In the genomic region with DNA sequence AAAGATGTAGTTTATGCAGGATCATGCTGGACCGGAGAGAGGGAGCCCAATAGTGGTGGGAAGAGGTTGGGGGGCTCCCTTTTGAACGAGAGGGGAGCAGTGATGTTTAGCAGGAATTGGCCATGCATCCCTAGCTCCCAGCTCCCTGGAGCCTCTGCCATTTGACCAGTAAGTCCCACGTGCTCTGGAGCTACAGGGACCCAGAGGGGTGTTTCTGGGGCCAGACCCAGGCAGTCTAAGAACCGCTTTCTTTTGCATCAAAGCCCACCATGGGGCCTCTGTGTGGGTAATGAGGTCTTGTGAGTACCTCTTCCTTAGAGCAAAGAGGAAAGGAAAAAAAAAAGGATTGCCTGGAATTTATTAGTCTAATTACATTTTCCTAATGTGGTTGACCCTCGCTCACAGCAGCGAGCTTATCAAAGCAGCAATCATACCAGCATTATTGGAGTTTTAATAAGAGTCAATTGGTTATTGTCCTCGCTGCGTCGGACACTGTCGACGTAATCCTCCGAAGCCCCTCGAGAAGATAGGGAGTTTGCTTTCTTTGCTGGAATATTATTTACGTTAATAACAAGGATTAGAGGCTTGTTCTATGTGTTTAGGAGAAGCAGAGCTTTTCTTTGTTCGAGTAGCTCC, we compare ENCODE assay signal across 2 cellular contexts.
TF ChIP-seq lines count a peak whose summit lies in the region.

No MANE protein-coding gene starts in this region.

TF ChIP-seq in SK-N-SH treated with all-trans-retinoic acid at 6 μM for 48 hours, 23 proteins besides CTCF, POLR2A, EP300 and RAD21:
- TF ChIP-seq BACH2 (CRISPR knock-in tag; IDR thresholded peaks at IDR 0.05; ENCODE audit: borderline replicate concordance) (no peak), ZNF565 (CRISPR knock-in tag; conservative IDR thresholded peaks at IDR 0.05; ENCODE audit: low read depth) (no peak), ISL1 (CRISPR knock-in tag; IDR thresholded peaks at IDR 0.05) (no peak), TCF4 (CRISPR knock-in tag; IDR thresholded peaks at IDR 0.05; ENCODE audit: borderline replicate concordance) (peak; percentile 37; the same call in 1 of the 2 replicates)

TF ChIP-seq in H1, 55 proteins besides CTCF, POLR2A, EP300 and RAD21:
- TF ChIP-seq CTBP2 (IDR thresholded peaks at IDR 0.05; ENCODE audit: borderline replicate concordance, insufficient read depth, insufficient read length, low read length) = no peak
- TF ChIP-seq KDM1A (IDR thresholded peaks at IDR 0.05; ENCODE audit: borderline replicate concordance, low read length) = no peak
- no peak for TF ChIP-seq NRF1 (IDR thresholded peaks at IDR 0.05; ENCODE audit: low read depth, low read length)
